In the genomic region with DNA sequence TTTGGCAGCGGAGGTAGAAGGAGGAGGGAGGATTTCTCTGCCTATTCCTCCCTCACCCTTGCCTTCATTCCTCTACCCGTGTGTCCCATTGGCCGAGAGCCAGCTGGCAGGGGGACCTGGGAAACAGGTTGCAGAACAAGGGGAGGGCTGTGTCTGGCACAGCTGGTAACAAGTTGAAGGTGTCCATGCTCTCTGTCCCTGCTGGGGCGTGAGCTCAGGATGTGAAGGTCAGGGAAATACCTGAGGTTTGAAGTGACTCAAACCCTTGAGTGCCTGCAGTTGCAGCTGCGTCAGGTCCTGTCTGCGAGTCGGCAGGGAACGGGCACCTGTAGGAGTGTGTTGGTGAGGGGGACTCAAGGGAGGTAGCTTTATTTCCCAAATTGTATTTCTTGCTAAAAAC, we compare ENCODE assay signal across 1 cellular context.
A peak's percentile ranks its signal among the peaks of the same experiment; 100 is the strongest.
TF ChIP-seq lines count a peak whose summit lies in the region.

No MANE protein-coding gene starts in this region.

TF ChIP-seq in K562, 482 proteins besides CTCF, POLR2A, EP300 and RAD21:
- TF ChIP-seq NFIC (IDR thresholded peaks at IDR 0.05) (peak; percentile 26; the same call in 1 of the 2 replicates), PTTG1 (tag; IDR thresholded peaks at IDR 0.05; ENCODE audit: low read depth) (no peak)
